8 cellular contexts compared by ENCODE assay signal in the genomic region with DNA sequence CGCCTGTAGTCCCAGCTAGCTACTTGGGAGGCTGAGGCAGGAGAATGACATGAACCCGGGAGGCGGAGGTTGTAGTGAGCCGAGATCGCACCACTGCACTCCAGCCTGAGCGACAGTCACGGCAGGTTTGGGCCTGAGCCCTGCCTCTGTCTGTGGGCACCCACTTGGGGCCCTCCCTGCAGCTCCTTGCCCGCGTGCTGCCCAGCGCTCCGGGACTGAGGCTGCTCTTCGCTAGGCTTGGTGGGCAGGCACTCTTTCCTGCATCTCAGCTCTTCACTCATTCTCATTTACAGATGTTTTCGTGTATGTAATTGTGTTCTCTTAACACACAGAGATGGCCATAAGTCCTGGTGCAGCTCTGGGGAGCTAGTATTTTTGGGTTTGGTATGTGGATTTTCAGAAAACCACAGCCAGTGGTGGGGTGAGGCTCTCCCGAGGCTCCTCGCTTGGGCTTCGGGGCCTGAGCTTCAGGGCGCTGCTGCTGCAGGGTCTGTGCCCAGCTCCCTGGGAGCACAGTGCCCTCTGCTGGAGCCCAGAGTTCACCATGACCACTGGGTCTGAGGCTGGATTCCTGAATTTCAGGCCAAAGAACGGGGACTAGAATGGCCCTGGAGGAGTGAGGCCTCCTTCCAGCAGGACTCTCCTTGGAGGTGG. TPM values are rescaled to one million over a fixed set of nuclear protein-coding genes. Genes with fewer than 3 reads are reported as not detected.
DNase-seq lines count a peak whose midpoint lies in the region; ATAC-seq and TF ChIP-seq lines count a peak whose summit lies in the region.

No MANE protein-coding gene starts in this region.

- H4K20me1 ChIP-seq in OCI-LY3 (ENCODE audit: insufficient read depth, low read length) (peaks cover 98% of the 10 kb centered on the region), fibroblast of lung (ENCODE audit: control insufficient read depth, extremely low read depth, insufficient read depth, low read length) (peaks cover 8% of the 10 kb centered on the region), neural cell (ENCODE audit: insufficient read depth) (peaks cover 5% of the 10 kb centered on the region)

- intact Hi-C loops in activated T-helper 1 cell treated with anti-CD3 and anti-CD28 coated beads, Interleukin-12 subunit alpha, Interleukin-12 subunit beta, Interleukin-2, Interleukin-4 antibody, amounts not matched to agents 30 ng/mL and 10 ng/mL and 1 ng/mL, durations not matched to agents 14 hours and 24 hours and 36 hours (cut with micrococcal nuclease): loop anchor here (2.0 to 5.0 kb wide), 3 partner anchors 255 to 375 kb away; no protein-coding TSS in a partner anchor

- no peak for TF ChIP-seq EP300 in neural cell (conservative IDR thresholded peaks at IDR 0.05; ENCODE audit: poor library complexity, severe bottlenecking)

- H3K27me3 ChIP-seq in BE2C (no peaks in the 10 kb centered on the region), OCI-LY3 (ENCODE audit: low read depth, low read length) (no peaks in the 10 kb centered on the region), fibroblast of lung (ENCODE audit: control insufficient read depth, insufficient read depth, low read length) (no peaks in the 10 kb centered on the region), neural cell (ENCODE audit: insufficient read depth, low read depth, low read length) (no peaks in the 10 kb centered on the region), stomach smooth muscle (ENCODE audit: control insufficient read depth in 1 of 2, insufficient read depth in 2 of 2, low read length in 2 of 2) (no peaks in the 10 kb centered on the region)

- H2AFZ ChIP-seq in OCI-LY3 (ENCODE audit: low read depth, low read length) (no peak overlapping the region), fibroblast of lung (ENCODE audit: low read length) (no peak overlapping the region), neural cell (ENCODE audit: low read depth, low read length) (no peak overlapping the region)

- H3K4me2 ChIP-seq in OCI-LY3 (ENCODE audit: low read length) (no peak overlapping the region), fibroblast of lung (ENCODE audit: extremely low read depth, insufficient read depth, low read length) (peak overlapping the region; percentile 78), neural cell (ENCODE audit: low read length) (no peak overlapping the region)

- H3K36me3 Mint-ChIP-seq in activated T-helper 1 cell treated with anti-CD3 and anti-CD28 coated beads, Interleukin-12 subunit alpha, Interleukin-12 subunit beta, Interleukin-2, Interleukin-4 antibody, amounts not matched to agents 30 ng/mL and 10 ng/mL and 1 ng/mL, durations not matched to agents 14 hours and 24 hours and 36 hours (ENCODE audit: low read depth): peaks cover 44% of the 10 kb centered on the region

- H3K4me1 Mint-ChIP-seq in activated T-helper 1 cell treated with anti-CD3 and anti-CD28 coated beads, Interleukin-12 subunit alpha, Interleukin-12 subunit beta, Interleukin-2, Interleukin-4 antibody, amounts not matched to agents 30 ng/mL and 10 ng/mL and 1 ng/mL, durations not matched to agents 14 hours and 24 hours and 36 hours (ENCODE audit: low read depth): peaks cover 55% of the 10 kb centered on the region

- peaks cover 43% of the 10 kb centered on the region for H3K36me3 ChIP-seq in BE2C
- H3K36me3 ChIP-seq in OCI-LY3 (replicated peaks; ENCODE audit: low read depth, low read length): peaks cover 55% of the 10 kb centered on the region
- H3K36me3 ChIP-seq in fibroblast of lung (ENCODE audit: control insufficient read depth, insufficient read depth, low read length): peaks cover 18% of the 10 kb centered on the region
- no peaks in the 10 kb centered on the region for H3K36me3 ChIP-seq in neural cell (ENCODE audit: insufficient read depth, low read length)
- peaks cover 15 to 19% of the 10 kb centered on the region in 2 donors for H3K36me3 ChIP-seq in stomach smooth muscle (ENCODE audit: control insufficient read depth in 2 of 2, insufficient read depth in 2 of 2, low read length in 2 of 2)

- ATAC-seq in HG03108 (IDR thresholded peaks at IDR 0.05; ENCODE audit: unreplicated experiment): no peak

- no peak overlapping the region for H3K4me3 ChIP-seq in BE2C (ENCODE audit: low read depth, low read length)
- H3K4me3 ChIP-seq in OCI-LY3 (ENCODE audit: low read length): no peak overlapping the region
- H3K4me3 ChIP-seq in fibroblast of lung (replicated peaks in 1 of 4; ENCODE audit: control extremely low read depth in 1 of 4, insufficient read depth in 1 of 4, low read depth in 3 of 4, low read length in 4 of 4): no peak overlapping the region
- H3K4me3 ChIP-seq in neural cell (ENCODE audit: low read length): no peak overlapping the region
- peak overlapping the region in 1 of 2 donors; percentile 22 for H3K4me3 ChIP-seq in stomach smooth muscle (ENCODE audit: low read length in 2 of 2)

- no peaks in the 10 kb centered on the region for H3K9me3 ChIP-seq in BE2C
- H3K9me3 ChIP-seq in OCI-LY3 (ENCODE audit: insufficient read depth, low read length): no peaks in the 10 kb centered on the region
- no peaks in the 10 kb centered on the region for H3K9me3 ChIP-seq in fibroblast of lung (ENCODE audit: control insufficient read depth, insufficient read depth, low read depth, low read length)
- no peaks in the 10 kb centered on the region for H3K9me3 ChIP-seq in neural cell (ENCODE audit: low read length)
- H3K9me3 ChIP-seq in stomach smooth muscle (ENCODE audit: control insufficient read depth in 2 of 2, low read length in 2 of 2): no peaks in the 10 kb centered on the region

- H3K9ac ChIP-seq in OCI-LY3 (ENCODE audit: low read length) (no peak overlapping the region), fibroblast of lung (ENCODE audit: insufficient read depth, low read length) (peak overlapping the region; percentile 25), neural cell (ENCODE audit: low read length) (no peak overlapping the region), stomach smooth muscle (ENCODE audit: low read length in 2 of 2) (peak overlapping the region in 1 of 2 donors; percentile 42)

- DNase-seq in BE2C: peak; percentile 89
- DNase-seq in H4 (ENCODE audit: low spot score): peak; percentile 56
- DNase-seq in activated T-helper 1 cell treated with anti-CD3 and anti-CD28 coated beads, Interleukin-12 subunit alpha, Interleukin-12 subunit beta, Interleukin-2, Interleukin-4 antibody, amounts not matched to agents 30 ng/mL and 10 ng/mL and 1 ng/mL, durations not matched to agents 14 hours and 24 hours and 36 hours (ENCODE audit: low spot score): peak; percentile 51
- DNase-seq in fibroblast of lung (ENCODE audit: low read depth in 2 of 2): peak; percentile 59 to 80

- H3K4me1 ChIP-seq in BE2C: peaks cover 43% of the 10 kb centered on the region
- H3K4me1 ChIP-seq in OCI-LY3 (ENCODE audit: low read length): peaks cover 32% of the 10 kb centered on the region
- peaks cover 35% of the 10 kb centered on the region for H3K4me1 ChIP-seq in fibroblast of lung (ENCODE audit: control insufficient read depth, extremely low read depth, insufficient read depth, low read length)
- peaks cover 54% of the 10 kb centered on the region for H3K4me1 ChIP-seq in stomach smooth muscle (ENCODE audit: control insufficient read depth, insufficient read depth, low read length)

- peak; percentile 96 for TF ChIP-seq CTCF in BE2C (IDR thresholded peaks at IDR 0.05; ENCODE audit: low read depth, low read length)
- peak; percentile 94 for TF ChIP-seq CTCF in OCI-LY3 (IDR thresholded peaks at IDR 0.05; ENCODE audit: low read depth, low read length)
- peak; percentile 94 to 96 for TF ChIP-seq CTCF in fibroblast of lung (conservative IDR thresholded peaks at IDR 0.05 in 1 of 2, IDR thresholded peaks at IDR 0.05 in 1 of 2; ENCODE audit: low read depth in 1 of 2, low read length in 2 of 2)
- peak; percentile 87 for TF ChIP-seq CTCF in neural cell (IDR thresholded peaks at IDR 0.05; ENCODE audit: poor library complexity, severe bottlenecking)

- H3K4me3 Mint-ChIP-seq in activated T-helper 1 cell treated with anti-CD3 and anti-CD28 coated beads, Interleukin-12 subunit alpha, Interleukin-12 subunit beta, Interleukin-2, Interleukin-4 antibody, amounts not matched to agents 30 ng/mL and 10 ng/mL and 1 ng/mL, durations not matched to agents 14 hours and 24 hours and 36 hours: no peak overlapping the region

- H3K9me2 ChIP-seq in neural cell (ENCODE audit: insufficient read depth, low read length): no peaks in the 10 kb centered on the region

- H3F3A ChIP-seq in neural cell (ENCODE audit: insufficient read depth, low read length, poor library complexity, severe bottlenecking): no peaks in the 10 kb centered on the region

- peak; percentile 90 for TF ChIP-seq RAD21 in neural cell (conservative IDR thresholded peaks at IDR 0.05)

- H3K27me3 Mint-ChIP-seq in activated T-helper 1 cell treated with anti-CD3 and anti-CD28 coated beads, Interleukin-12 subunit alpha, Interleukin-12 subunit beta, Interleukin-2, Interleukin-4 antibody, amounts not matched to agents 30 ng/mL and 10 ng/mL and 1 ng/mL, durations not matched to agents 14 hours and 24 hours and 36 hours (ENCODE audit: insufficient read depth): no peaks in the 10 kb centered on the region

- H3K27ac Mint-ChIP-seq in activated T-helper 1 cell treated with anti-CD3 and anti-CD28 coated beads, Interleukin-12 subunit alpha, Interleukin-12 subunit beta, Interleukin-2, Interleukin-4 antibody, amounts not matched to agents 30 ng/mL and 10 ng/mL and 1 ng/mL, durations not matched to agents 14 hours and 24 hours and 36 hours: no peak overlapping the region

- H3K27ac ChIP-seq in OCI-LY3 (ENCODE audit: low read length) (no peak overlapping the region), fibroblast of lung (ENCODE audit: insufficient read depth, low read length) (peak overlapping the region; percentile 86), neural cell (ENCODE audit: low read length) (no peak overlapping the region), stomach smooth muscle (ENCODE audit: low read length) (peak overlapping the region; percentile 31)

- no peaks in the 10 kb centered on the region for H3K9me3 Mint-ChIP-seq in activated T-helper 1 cell treated with anti-CD3 and anti-CD28 coated beads, Interleukin-12 subunit alpha, Interleukin-12 subunit beta, Interleukin-2, Interleukin-4 antibody, amounts not matched to agents 30 ng/mL and 10 ng/mL and 1 ng/mL, durations not matched to agents 14 hours and 24 hours and 36 hours

- H3K79me2 ChIP-seq in OCI-LY3 (ENCODE audit: low read length): peaks cover 100% of the 10 kb centered on the region
- H3K79me2 ChIP-seq in fibroblast of lung (ENCODE audit: control insufficient read depth, insufficient read depth, low read length): peaks cover 73% of the 10 kb centered on the region
- H3K79me2 ChIP-seq in neural cell (replicated peaks; ENCODE audit: insufficient read depth, low read length): peaks cover 25% of the 10 kb centered on the region

RNA-seq across cellular contexts. Expression of a gene that starts 15.2 kb away (rescaled TPM):
- 103 TPM for polyA plus RNA-seq in BE2C (2012; ENCODE audit: insufficient read depth, insufficient read length, low read depth)
- 33.8 and 46.2 TPM in 2 replicates for total RNA-seq in H4 (2014; rRNA removed; shearing (Covaris generic))
- total RNA-seq in activated T-helper 1 cell treated with anti-CD3 and anti-CD28 coated beads, Interleukin-12 subunit alpha, Interleukin-12 subunit beta, Interleukin-2, Interleukin-4 antibody, amounts not matched to agents 30 ng/mL and 10 ng/mL and 1 ng/mL, durations not matched to agents 14 hours and 24 hours and 36 hours: 102 and 113 TPM in 2 replicates
- 42.4 and 57.1 TPM in 2 replicates for total RNA-seq in fibroblast of lung
- polyA plus RNA-seq in fibroblast of lung (20.5 and 28.1 TPM in 2 replicates), neural cell (39.3 and 44.8 TPM in 2 replicates)
- 28.7 and 32.9 TPM in 2 replicates for polyA plus RNA-seq in fibroblast of lung (2012)
- polyA minus RNA-seq in fibroblast of lung (ENCODE audit: low replicate concordance) (98.4 and 197 TPM in 2 replicates), neural cell (66.8 and 67.9 TPM in 2 replicates)

RNA-seq across cellular contexts. Expression of a gene that starts 49.0 kb away (rescaled TPM):
- 32.5 TPM for polyA plus RNA-seq in BE2C (2012; ENCODE audit: insufficient read depth, insufficient read length, low read depth)
- 1.0 TPM in 1 of 2 replicates, not detected in the other for total RNA-seq in H4 (2014; rRNA removed; shearing (Covaris generic))
- total RNA-seq in activated T-helper 1 cell treated with anti-CD3 and anti-CD28 coated beads, Interleukin-12 subunit alpha, Interleukin-12 subunit beta, Interleukin-2, Interleukin-4 antibody, amounts not matched to agents 30 ng/mL and 10 ng/mL and 1 ng/mL, durations not matched to agents 14 hours and 24 hours and 36 hours: not detected in 2 replicates
- 1.5 and 1.7 TPM in 2 replicates for total RNA-seq in fibroblast of lung
- polyA plus RNA-seq in fibroblast of lung: 0.23 and 1.4 TPM in 2 replicates
- polyA plus RNA-seq in fibroblast of lung (2012): 0.42 and 2.2 TPM in 2 replicates
- polyA minus RNA-seq in fibroblast of lung (ENCODE audit: low replicate concordance): 3.7 and 9.2 TPM in 2 replicates
- polyA plus RNA-seq in neural cell: 19.1 and 21.7 TPM in 2 replicates
- polyA minus RNA-seq in neural cell: 21.2 and 26.3 TPM in 2 replicates

RNA-seq across cellular contexts. Expression of a gene that starts 55.9 kb away (rescaled TPM):
- 1.2 TPM for polyA plus RNA-seq in BE2C (2012; ENCODE audit: insufficient read depth, insufficient read length, low read depth)
- total RNA-seq in H4 (2014; rRNA removed; shearing (Covaris generic)): 0.08 TPM in 1 of 2 replicates, not detected in the other
- not detected in 2 replicates for total RNA-seq in activated T-helper 1 cell treated with anti-CD3 and anti-CD28 coated beads, Interleukin-12 subunit alpha, Interleukin-12 subunit beta, Interleukin-2, Interleukin-4 antibody, amounts not matched to agents 30 ng/mL and 10 ng/mL and 1 ng/mL, durations not matched to agents 14 hours and 24 hours and 36 hours
- total RNA-seq in fibroblast of lung: 0.17 and 0.26 TPM in 2 replicates
- polyA plus RNA-seq in fibroblast of lung: 0.05 and 0.11 TPM in 2 replicates
- 0.08 and 0.16 TPM in 2 replicates for polyA plus RNA-seq in fibroblast of lung (2012)
- polyA minus RNA-seq in fibroblast of lung (ENCODE audit: low replicate concordance): not detected in 2 replicates
- not detected in 2 replicates for polyA plus RNA-seq in neural cell
- polyA minus RNA-seq in neural cell: not detected in 2 replicates

Comparison
In these comparisons a context has a peak if more than half of its experiments do, and no peak if none do; other contexts are left out.
1. H3K27ac ChIP-seq: peak in fibroblast of lung (single experiment) and stomach smooth muscle (single experiment); none in OCI-LY3 (single experiment) and neural cell (single experiment).
2. Peak in every context shown above with its lines, with median percentiles within 50 percentile points of each other: DNase-seq and CTCF ChIP-seq.